23 cellular contexts compared by ENCODE assay signal in the genomic region with DNA sequence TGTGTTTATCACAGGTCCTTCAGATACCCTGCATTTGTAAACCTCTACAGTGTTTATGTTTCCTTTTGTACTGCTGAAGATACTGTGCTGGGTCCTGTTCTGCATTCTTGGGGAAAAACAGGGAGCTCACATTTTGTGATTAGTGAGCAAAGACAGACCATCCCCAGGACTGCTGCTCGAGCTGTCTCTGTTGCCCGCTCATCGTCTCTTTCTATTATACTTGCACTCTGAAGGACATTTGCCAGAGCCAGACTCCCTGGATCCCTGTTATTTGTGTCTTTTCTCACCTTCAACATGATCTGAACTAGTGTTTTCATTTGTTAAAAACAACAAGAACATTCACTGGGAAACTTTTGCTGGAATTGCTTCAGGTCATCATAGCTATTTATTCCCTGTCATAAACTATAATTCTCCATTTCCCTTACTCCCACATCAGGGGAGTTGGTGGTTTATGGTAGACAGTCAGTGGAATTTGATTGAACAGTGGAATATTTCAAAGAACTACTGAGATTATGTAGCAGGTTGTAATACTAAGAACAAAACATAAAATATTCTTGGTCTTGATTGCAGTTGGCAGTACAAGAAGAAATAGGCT. TPM values are rescaled to one million over a fixed set of nuclear protein-coding genes. Genes with fewer than 3 reads are reported as not detected.
DNase-seq lines count a peak whose midpoint lies in the region; ATAC-seq and TF ChIP-seq lines count a peak whose summit lies in the region.
"Had no signal": no experiment of that assay in that cellular context is flagged by ENCODE, and none has a peak within 500 bp of the region (broad histone marks: within the 10 kb centered on the region; RNA-seq: fewer than 3 reads in every experiment).

No MANE protein-coding gene starts in this region.

- in situ Hi-C loops in gastrocnemius medialis (cut with MboI; ENCODE audit: low sequenced_read_pairs in 4 of 4) = no loop called here

- TF ChIP-seq POLR2A in gastrocnemius medialis (IDR thresholded peaks at IDR 0.05) (no peak), adrenal gland (IDR thresholded peaks at IDR 0.05) (no peak)

- H3K9me3 ChIP-seq in mesodermal cell (ENCODE audit: control insufficient read depth, low read length) = peaks cover 6% of the 10 kb centered on the region
- H3K9me3 ChIP-seq in gastrocnemius medialis = no peaks in the 10 kb centered on the region
- H3K9me3 ChIP-seq in adrenal gland (replicated peaks in 1 of 3) = no peaks in the 10 kb centered on the region
- H3K9me3 ChIP-seq: BLaER1, SJSA1 had no signal

- H3K36me3 ChIP-seq in mesodermal cell (ENCODE audit: control insufficient read depth, insufficient read depth, low read length) = no peaks in the 10 kb centered on the region
- peaks cover 0 to 24% of the 10 kb centered on the region in 2 donors for H3K36me3 ChIP-seq in gastrocnemius medialis
- no peaks in the 10 kb centered on the region for H3K36me3 ChIP-seq in adrenal gland (replicated peaks in 1 of 2)
- H3K36me3 ChIP-seq: BLaER1, SJSA1 had no signal

- H3K27ac ChIP-seq in mesodermal cell (ENCODE audit: low read depth, low read length, severe bottlenecking) = peak overlapping the region; percentile 69
- peak overlapping the region; percentile 9 to 52 (median 22) for H3K27ac ChIP-seq in gastrocnemius medialis
- no peak overlapping the region for H3K27ac ChIP-seq in adrenal gland
- H3K27ac ChIP-seq: BLaER1, SJSA1 had no signal

- intact Hi-C loops in gastrocnemius medialis (cut with DNase I; ENCODE audit: low total_unique reads) (no loop called here), adrenal gland (cut with DNase I) (no loop called here)

- WGBS in mesodermal cell (ENCODE audit: insufficient coverage in 2 of 2), 2 experiments = 75 to 92% methylated on average over 3 of the region's 3 CpGs
- 65 to 84% (median 69%) methylated on average over 3 of the region's 3 CpGs for WGBS in adrenal gland, 4 donors

- H3K4me3 ChIP-seq in mesodermal cell (ENCODE audit: extremely low read depth, insufficient read depth, low read length, poor library complexity, severe bottlenecking) = no peak overlapping the region
- H3K4me3 ChIP-seq in gastrocnemius medialis = no peak overlapping the region
- no peak overlapping the region for H3K4me3 ChIP-seq in adrenal gland
- H3K4me3 ChIP-seq: BLaER1, GM23338, SJSA1 had no signal

- DNase-seq in ELF-1 (ENCODE audit: low read depth, low spot score) (peak; percentile 11), gastrocnemius medialis (no peak), ureter (ENCODE audit: low spot score) (no peak), adrenal gland (no peak)
- DNase-seq: CD4-positive, CD25-positive, alpha-beta regulatory T cell; H9; KG1; MM.1S; NCI-H1417; NCI-H1694; NCI-H2029 treated with DMSO at 0.1 percent for 48 hours; NCI-H446 treated with DMSO at 0.1 percent for 48 hours; NCI-H69; Right ventricle myocardium superior; RPMI8226 had no signal

- TF ChIP-seq CTCF in gastrocnemius medialis (IDR thresholded peaks at IDR 0.05 in 4 of 5, conservative IDR thresholded peaks at IDR 0.05 in 1 of 5) (no peak), adrenal gland (IDR thresholded peaks at IDR 0.05) (no peak)

- ATAC-seq in SK-N-SH treated with all-trans-retinoic acid at 6 μM for 48 hours (peak; percentile 80), gastrocnemius medialis (no peak), HG03025 (IDR thresholded peaks at IDR 0.05; ENCODE audit: low FRiP score, unreplicated experiment) (no peak), HG02763 (IDR thresholded peaks at IDR 0.05; ENCODE audit: unreplicated experiment) (no peak)
- ATAC-seq: GM23338 had no signal

- H3K27me3 ChIP-seq in gastrocnemius medialis (no peaks in the 10 kb centered on the region), adrenal gland (no peaks in the 10 kb centered on the region)
- H3K27me3 ChIP-seq: BLaER1, SJSA1 had no signal

- H3K4me1 ChIP-seq in mesodermal cell (ENCODE audit: control insufficient read depth, insufficient read depth, low read length, poor library complexity, severe bottlenecking) (peaks cover 4% of the 10 kb centered on the region), gastrocnemius medialis (peaks cover 10 to 14% of the 10 kb centered on the region in 2 donors), adrenal gland (replicated peaks in 1 of 2) (no peaks in the 10 kb centered on the region)
- H3K4me1 ChIP-seq: BLaER1 had no signal

TF ChIP-seq in SK-N-SH treated with all-trans-retinoic acid at 6 μM for 48 hours, 23 proteins besides CTCF, POLR2A, EP300 and RAD21:
- TF ChIP-seq RARB (CRISPR knock-in tag; IDR thresholded peaks at IDR 0.05) (peak; percentile 68; the same call in 1 of the 2 replicates), TOX (CRISPR knock-in tag; IDR thresholded peaks at IDR 0.05; ENCODE audit: borderline replicate concordance) (peak; percentile 82), ZC3H10 (CRISPR knock-in tag; IDR thresholded peaks at IDR 0.05) (peak; percentile 39; the same call in 1 of the 2 replicates)
- TF ChIP-seq, protein P1, sequence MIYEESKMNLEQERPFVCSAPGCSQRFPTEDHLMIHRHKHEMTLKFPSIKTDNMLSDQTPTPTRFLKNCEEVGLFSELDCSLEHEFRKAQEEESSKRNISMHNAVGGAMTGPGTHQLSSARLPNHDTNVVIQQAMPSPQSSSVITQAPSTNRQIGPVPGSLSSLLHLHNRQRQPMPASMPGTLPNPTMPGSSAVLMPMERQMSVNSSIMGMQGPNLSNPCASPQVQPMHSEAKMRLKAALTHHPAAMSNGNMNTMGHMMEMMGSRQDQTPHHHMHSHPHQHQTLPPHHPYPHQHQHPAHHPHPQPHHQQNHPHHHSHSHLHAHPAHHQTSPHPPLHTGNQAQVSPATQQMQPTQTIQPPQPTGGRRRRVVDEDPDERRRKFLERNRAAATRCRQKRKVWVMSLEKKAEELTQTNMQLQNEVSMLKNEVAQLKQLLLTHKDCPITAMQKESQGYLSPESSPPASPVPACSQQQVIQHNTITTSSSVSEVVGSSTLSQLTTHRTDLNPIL (CRISPR knock-in tag; IDR thresholded peaks at IDR 0.05; ENCODE audit: low read depth) = no peak

RNA-seq across cellular contexts. Expression of a gene that starts 53.0 kb away (rescaled TPM):
- polyA plus RNA-seq in mesodermal cell (2013, experiment 1 of 2) = 76.0 TPM
- 84.5 TPM for polyA plus RNA-seq in mesodermal cell (2013, experiment 2 of 2)
- total RNA-seq in gastrocnemius medialis (100 to 1,000 TPM in 1 of 4 donors, 10 to 100 TPM in 3; 35.3 to 120 (median 64.3) TPM), ureter (23.0 TPM), adrenal gland (10 to 100 TPM in 7 of 8 donors, 1 to 10 TPM in 1; 7.3 to 23.4 (median 16.4) TPM)
- 10 to 100 TPM in 1 of 3 donors, 1 to 10 TPM in 2; 6.8 to 11.7 (median 7.9) TPM for polyA plus RNA-seq in adrenal gland
- total RNA-seq: CD4-positive, CD25-positive, alpha-beta regulatory T cell; GM23338; H9; HT1080 had no signal

Comparison
In these comparisons a context has a peak if more than half of its experiments do, and no peak if none do; other contexts are left out.
1. H3K27ac ChIP-seq: peak in mesodermal cell (single experiment) and gastrocnemius medialis (4 of 4); none in adrenal gland (0 of 5).